ENCODE assay signal across 24 cellular contexts in genomic region chr5:109601736-109602135, GRCh38.
DNase-seq lines count a peak whose midpoint lies in the region; ATAC-seq, FAIRE-seq and TF ChIP-seq lines count a peak whose summit lies in the region.
"Had no signal": no experiment of that assay in that cellular context is flagged by ENCODE, and none has a peak within 500 bp of the region (broad histone marks: within the 10 kb centered on the region; RNA-seq: fewer than 3 reads in every experiment).

No MANE protein-coding gene starts in this region.

- H3K4me3 ChIP-seq in DND-41 (ENCODE audit: low read depth in 1 of 2, low read length in 2 of 2) (no peak overlapping the region), H1 (ENCODE audit: extremely low read depth in 1 of 4, insufficient read depth in 2 of 4, low read depth in 3 of 4, low read length in 4 of 4) (no peak overlapping the region)
- H3K4me3 ChIP-seq: A549, BLaER1, GM12878 had no signal

- no peak overlapping the region for H2BK120ac ChIP-seq in H1 (replicated peaks; ENCODE audit: low read depth, low read length)

- no peak overlapping the region for H3K18ac ChIP-seq in H1 (ENCODE audit: extremely low read depth, low read length)

- H2BK20ac ChIP-seq in H1 (ENCODE audit: low read length), result no peak overlapping the region

- WGBS in H1 (ENCODE audit: extremely low coverage in 1 of 2, insufficient coverage in 1 of 2, insufficient read length in 1 of 2, insufficient replicate concordance in 2 of 2, low coverage in 1 of 2, low lambda C conversion rate in 2 of 2, missing lambda C conversion rate in 1 of 2), 2 experiments, result 80% methylated on average over 3 of the region's 3 CpGs; no CpG with 5 or more reads in 1 of the 2 experiments

- H3K27me3 ChIP-seq in DND-41 (ENCODE audit: insufficient read depth, low read length, poor library complexity) (no peaks in the 10 kb centered on the region), H1 (replicated peaks in 1 of 4; ENCODE audit: control insufficient read depth in 3 of 4, extremely low read depth in 1 of 4, insufficient read depth in 3 of 4, low read length in 3 of 4) (no peaks in the 10 kb centered on the region)
- H3K27me3 ChIP-seq: BLaER1 had no signal

- H2AK5ac ChIP-seq in H1 (ENCODE audit: low read depth, low read length), result no peak overlapping the region

- TF ChIP-seq CTCF in DND-41 (IDR thresholded peaks at IDR 0.05; ENCODE audit: borderline replicate concordance, extremely low read depth, low read length, poor library complexity, severe bottlenecking) (no peak), H1 (IDR thresholded peaks at IDR 0.05; ENCODE audit: control extremely low read depth in 1 of 3, insufficient read depth in 1 of 3, low read depth in 1 of 3, low read length in 3 of 3) (no peak), nephron progenitor cell (IDR thresholded peaks at IDR 0.05) (no peak), osteocyte (IDR thresholded peaks at IDR 0.05) (no peak)

- no peak overlapping the region for H2BK12ac ChIP-seq in H1 (ENCODE audit: low read depth, low read length)

- TF ChIP-seq RAD21 in H1 (IDR thresholded peaks at IDR 0.05 in 1 of 2, conservative IDR thresholded peaks at IDR 0.05 in 1 of 2; ENCODE audit: low read depth in 2 of 2, low read length in 2 of 2), result no peak

- H4K8ac ChIP-seq in H1 (ENCODE audit: extremely low read depth, insufficient read depth, low read length), result no peak overlapping the region; the same call in 1 of the 2 replicates

- H3K27ac Mint-ChIP-seq in nephron progenitor cell (peak overlapping the region; percentile 16), osteocyte (ENCODE audit: unreplicated experiment) (no peak overlapping the region)
- H3K27ac Mint-ChIP-seq: B cell; CD4-positive, CD25-positive, alpha-beta regulatory T cell; CD8-positive, alpha-beta T cell; H9 had no signal

- no peaks in the 10 kb centered on the region for H3K79me1 ChIP-seq in H1 (ENCODE audit: low read depth, low read length)

- no peaks in the 10 kb centered on the region for H3K9me3 Mint-ChIP-seq in nephron progenitor cell
- H3K9me3 Mint-ChIP-seq in osteocyte (ENCODE audit: unreplicated experiment), result no peaks in the 10 kb centered on the region
- H3K9me3 Mint-ChIP-seq: CD8-positive, alpha-beta T cell; H9 had no signal

- TF ChIP-seq EP300 in H1 (IDR thresholded peaks at IDR 0.05; ENCODE audit: borderline replicate concordance in 1 of 2, low read depth in 2 of 2, low read length in 2 of 2), result no peak

- no peak overlapping the region for H3K4ac ChIP-seq in H1 (replicated peaks; ENCODE audit: insufficient read length, low read depth, low read length)

- H4K20me1 ChIP-seq in DND-41 (ENCODE audit: insufficient read depth, low read length) (no peaks in the 10 kb centered on the region), H1 (replicated peaks in 1 of 2; ENCODE audit: control insufficient read depth in 1 of 2, insufficient read depth in 2 of 2, low read length in 2 of 2) (no peaks in the 10 kb centered on the region)
- H4K20me1 ChIP-seq: BLaER1 had no signal

- H3K36me3 ChIP-seq in DND-41 (ENCODE audit: insufficient read depth, low read length), result no peaks in the 10 kb centered on the region
- H3K36me3 ChIP-seq in H1 (ENCODE audit: control insufficient read depth in 2 of 4, insufficient read depth in 4 of 4, low read length in 3 of 4), result no peaks in the 10 kb centered on the region
- H3K36me3 ChIP-seq: BLaER1 had no signal

- 0 out of 2 replicates have a peak overlapping the region, but pooled peaks have one; percentile 21 for H2AFZ ChIP-seq in DND-41 (ENCODE audit: low read depth, low read length)
- no peak overlapping the region for H2AFZ ChIP-seq in H1 (ENCODE audit: low read length)

- H3K79me2 ChIP-seq in DND-41 (ENCODE audit: insufficient read depth, low read length), result no peaks in the 10 kb centered on the region
- H3K79me2 ChIP-seq in H1 (ENCODE audit: control insufficient read depth in 1 of 2, insufficient read depth in 2 of 2, low read length in 2 of 2), result no peaks in the 10 kb centered on the region

- H3K4me1 Mint-ChIP-seq in nephron progenitor cell (peaks cover 35% of the 10 kb centered on the region), osteocyte (ENCODE audit: unreplicated experiment) (no peaks in the 10 kb centered on the region)
- H3K4me1 Mint-ChIP-seq: B cell; CD4-positive, CD25-positive, alpha-beta regulatory T cell had no signal

- H3K9me3 ChIP-seq in DND-41 (ENCODE audit: insufficient read depth, low read length, severe bottlenecking) (no peaks in the 10 kb centered on the region), H1 (ENCODE audit: insufficient read depth in 2 of 2, low read depth in 1 of 2, low read length in 1 of 2) (no peaks in the 10 kb centered on the region)
- H3K9me3 ChIP-seq: A549, BLaER1, Caco-2 had no signal

- no peak overlapping the region for H2BK15ac ChIP-seq in H1 (ENCODE audit: low read length)

- H3K4me2 ChIP-seq in DND-41 (ENCODE audit: insufficient read depth, low read length) (no peak overlapping the region), H1 (ENCODE audit: insufficient read depth in 1 of 2, low read depth in 2 of 2, low read length in 2 of 2) (no peak overlapping the region)
- H3K4me2 ChIP-seq: A549, BLaER1 had no signal

- H3K9ac ChIP-seq in DND-41 (ENCODE audit: low read depth, low read length) (no peak overlapping the region), H1 (replicated peaks in 1 of 4; ENCODE audit: extremely low read depth in 1 of 4, low read depth in 3 of 4, low read length in 3 of 4) (no peak overlapping the region)
- H3K9ac ChIP-seq: BLaER1 had no signal

- CTCF ChIA-PET in H1 (lab: Charles Lee; ENCODE audit: partially characterized antibody), result interaction anchor here (1.0 kb wide), 1 partner anchor 11 kb away, joined by 5 read pairs; no protein-coding TSS in a partner anchor

- no peak overlapping the region for H3K56ac ChIP-seq in H1 (replicated peaks; ENCODE audit: insufficient read length, low read depth, low read length)

- no peaks in the 10 kb centered on the region for H3K23me2 ChIP-seq in H1 (ENCODE audit: low read depth, low read length)

- no peak overlapping the region for H3K4me3 Mint-ChIP-seq in nephron progenitor cell
- H3K4me3 Mint-ChIP-seq in osteocyte (ENCODE audit: unreplicated experiment), result no peak overlapping the region
- H3K4me3 Mint-ChIP-seq: B cell; CD4-positive, CD25-positive, alpha-beta regulatory T cell; CD8-positive, alpha-beta T cell; H9 had no signal

- H3K14ac ChIP-seq in H1 (ENCODE audit: insufficient read length), result no peak overlapping the region

- H3K4me1 ChIP-seq in DND-41 (ENCODE audit: insufficient read depth, low read length) (no peaks in the 10 kb centered on the region), H1 (replicated peaks in 1 of 4; ENCODE audit: control insufficient read depth in 3 of 4, insufficient read depth in 4 of 4, low read length in 3 of 4) (no peaks in the 10 kb centered on the region; a peak in 1 of 7 replicates)
- H3K4me1 ChIP-seq: A549, BLaER1, Caco-2 had no signal

- H3K27ac ChIP-seq in DND-41 (ENCODE audit: low read length) (no peak overlapping the region), H1 (ENCODE audit: low read depth, low read length) (no peak overlapping the region)
- H3K27ac ChIP-seq: A549, BLaER1, C4-2B had no signal

- H2BK5ac ChIP-seq in H1 (ENCODE audit: low read depth, low read length), result no peak overlapping the region

- H3K27me3 Mint-ChIP-seq in nephron progenitor cell (ENCODE audit: low read depth, poor library complexity), result peaks cover 3% of the 10 kb centered on the region
- H3K27me3 Mint-ChIP-seq in osteocyte (ENCODE audit: unreplicated experiment), result peaks cover 5% of the 10 kb centered on the region

- no peak for ATAC-seq in DND-41 (ENCODE audit: insufficient read depth, low read depth)
- ATAC-seq: A549; CD8-positive, alpha-beta T cell; GM12878; HCT116 had no signal

- H4K5ac ChIP-seq in H1 (ENCODE audit: insufficient read length, low read depth, low read length), result no peak overlapping the region

- H3K23ac ChIP-seq in H1 (ENCODE audit: insufficient read length), result no peak overlapping the region

- no peaks in the 10 kb centered on the region for H3K36me3 Mint-ChIP-seq in nephron progenitor cell (ENCODE audit: low read depth)
- no peaks in the 10 kb centered on the region for H3K36me3 Mint-ChIP-seq in osteocyte (ENCODE audit: unreplicated experiment)
- H3K36me3 Mint-ChIP-seq: CD4-positive, CD25-positive, alpha-beta regulatory T cell; CD8-positive, alpha-beta T cell had no signal

- no peak overlapping the region for H4K91ac ChIP-seq in H1 (replicated peaks; ENCODE audit: insufficient read length, low read length)

- TF ChIP-seq POLR2A in H1 (IDR thresholded peaks at IDR 0.05; ENCODE audit: control extremely low read depth in 1 of 2, low read depth in 2 of 2, low read length in 2 of 2), result no peak

- peak; percentile 58 for FAIRE-seq in H1 (lab: Jason Lieb, UNC)
- FAIRE-seq: A549, GM12878, GM18507 had no signal

- no peak for DNase-seq in DND-41
- peak; percentile 51 for DNase-seq in NCI-H69 (lab: John Stamatoyannopoulos, UW)
- DNase-seq in H1 (ENCODE audit: low read depth in 1 of 2, low spot score in 2 of 2), result no peak
- DNase-seq in nephron progenitor cell, result peak; percentile 28
- DNase-seq in NCI-H526 (lab: John Stamatoyannopoulos, UW), result no peak
- no peak for DNase-seq in inferior parietal cortex (ENCODE audit: extremely low spot score)
- no peak for DNase-seq in osteocyte (ENCODE audit: extremely low spot score, unreplicated experiment)
- DNase-seq in superior temporal gyrus (ENCODE audit: extremely low spot score), result no peak
- DNase-seq: 8988T; Caco-2; CD4-positive, CD25-positive, alpha-beta regulatory T cell; CD8-positive, alpha-beta T cell; DMS153; EL; GDM1; GOT3; H9 had no signal

- POLR2A ChIA-PET in H1 (lab: Charles Lee; ENCODE audit: partially characterized antibody), result no interaction called here

TF ChIP-seq in H1, 55 proteins besides CTCF, POLR2A, EP300 and RAD21 (continues in another document):
- TF ChIP-seq YY1 (IDR thresholded peaks at IDR 0.05; ENCODE audit: low read depth, low read length) (no peak), SP4 (IDR thresholded peaks at IDR 0.05; ENCODE audit: low read length) (no peak), SIRT6 (IDR thresholded peaks at IDR 0.05; ENCODE audit: low read length) (no peak), EGR1 (IDR thresholded peaks at IDR 0.05; ENCODE audit: borderline replicate concordance, low read depth, low read length) (no peak), KDM4A (IDR thresholded peaks at IDR 0.05; ENCODE audit: low read depth, low read length, severe bottlenecking) (no peak), USF2 (IDR thresholded peaks at IDR 0.05; ENCODE audit: low read length) (no peak), BRCA1 (IDR thresholded peaks at IDR 0.05; ENCODE audit: low read depth, low read length) (no peak), CBX8 (IDR thresholded peaks at IDR 0.05; ENCODE audit: borderline replicate concordance, low read depth, low read length) (no peak), JUN (IDR thresholded peaks at IDR 0.05; ENCODE audit: low read depth, low read length) (no peak), JUND (IDR thresholded peaks at IDR 0.05; ENCODE audit: low read length) (no peak)

Comparison
In these comparisons a context has a peak if more than half of its experiments do, and no peak if none do; other contexts are left out.
1. DNase-seq: peak in NCI-H69 (single experiment) and nephron progenitor cell (single experiment); none in DND-41 (single experiment), H1 (0 of 2), NCI-H526 (0 of 2), inferior parietal cortex (single experiment), osteocyte (single experiment) and superior temporal gyrus (single experiment).